22 cellular contexts compared by ENCODE assay signal in the genomic region with DNA sequence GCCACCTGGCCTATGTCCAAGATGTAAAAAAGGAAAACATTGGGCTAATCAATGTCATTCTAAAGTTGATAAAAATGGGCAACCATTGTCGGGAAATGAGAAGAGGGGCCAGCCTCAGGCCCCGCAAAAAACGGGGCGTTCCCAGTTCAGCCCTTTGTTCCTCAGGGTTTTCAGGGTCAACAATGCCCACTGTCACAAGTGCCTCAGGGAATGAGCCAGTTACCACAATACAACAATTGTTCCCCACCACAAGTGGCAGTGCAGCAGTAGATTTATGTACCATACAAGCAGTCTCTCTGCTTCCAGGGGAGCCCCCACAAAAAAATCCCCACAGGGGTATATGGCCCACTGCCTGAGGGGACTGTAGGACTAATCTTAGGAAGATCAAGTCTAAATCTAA.
"Had no signal": no experiment of that assay in that cellular context is flagged by ENCODE, and none has a peak within 500 bp of the region (broad histone marks: within the 10 kb centered on the region; RNA-seq: fewer than 3 reads in every experiment).

No MANE protein-coding gene starts in this region.

- H3K27me3 ChIP-seq: breast epithelium, neutrophil, sigmoid colon, stomach had no signal

- H3K27me3 Mint-ChIP-seq: activated CD4-positive, alpha-beta T cell treated with anti-CD3 and anti-CD28 coated beads, Interleukin-2, amount 10 ng/mL, durations not matched to agents 24 days and 14 days; activated CD8-positive, alpha-beta memory T cell treated with anti-CD3 and anti-CD28 coated beads, Interleukin-2, amount 10 ng/mL, durations not matched to agents 7 days and 5 days; activated CD8-positive, alpha-beta T cell treated with anti-CD3 and anti-CD28 coated beads for 36 hours; activated naive CD4-positive, alpha-beta T cell treated with anti-CD3 and anti-CD28 coated beads, Interleukin-2, amount 50 U/mL, for 24 hours; stimulated activated memory B cell treated with anti-CD40 and anti-IgM and Interleukin-4, amounts not matched to agents 10 μg/mL and 1 μg/mL and 100 μg/mL, for 72 hours had no signal

- H3K9me3 Mint-ChIP-seq: nephron had no signal

- H3K4me3 ChIP-seq: breast epithelium, coronary artery, sigmoid colon, smooth muscle cell, stomach had no signal

- H3K36me3 Mint-ChIP-seq: activated CD8-positive, alpha-beta memory T cell treated with anti-CD3 and anti-CD28 coated beads, Interleukin-2, amount 10 ng/mL, durations not matched to agents 7 days and 5 days; activated naive CD4-positive, alpha-beta T cell treated with anti-CD3 and anti-CD28 coated beads, Interleukin-2, amount 50 U/mL, for 24 hours; stimulated activated memory B cell treated with anti-CD40 and anti-IgM and Interleukin-4, amounts not matched to agents 10 μg/mL and 1 μg/mL and 100 μg/mL, for 72 hours had no signal

- ATAC-seq: activated CD4-positive, CD25-positive, alpha-beta regulatory T cell treated with anti-CD3 and anti-CD28 coated beads, Interleukin-2, amount 50 U/mL, for 24 hours; activated CD8-positive, alpha-beta memory T cell treated with anti-CD3 and anti-CD28 coated beads, Interleukin-2, amount 10 ng/mL, durations not matched to agents 7 days and 5 days; activated CD8-positive, alpha-beta T cell treated with anti-CD3 and anti-CD28 coated beads for 36 hours; left ventricle myocardium superior; SK-N-SH treated with all-trans-retinoic acid at 6 μM for 48 hours; stimulated activated memory B cell treated with anti-CD40 and anti-IgM and Interleukin-4, amounts not matched to agents 10 μg/mL and 1 μg/mL and 100 μg/mL, for 72 hours had no signal

- H3K36me3 ChIP-seq: breast epithelium, neutrophil, sigmoid colon, stomach had no signal

- DNase-seq: activated CD4-positive, alpha-beta T cell treated with anti-CD3 and anti-CD28 coated beads, Interleukin-2, amount 10 ng/mL, durations not matched to agents 24 days and 14 days; activated CD8-positive, alpha-beta memory T cell treated with anti-CD3 and anti-CD28 coated beads, Interleukin-2, amount 10 ng/mL, durations not matched to agents 7 days and 5 days; activated CD8-positive, alpha-beta T cell treated with anti-CD3 and anti-CD28 coated beads for 36 hours; activated gamma-delta T cell; activated T-cell treated with anti-CD3 and anti-CD28 coated beads for 4 hours; left ventricle myocardium superior; mammary epithelial cell; sigmoid colon; stimulated activated CD4-positive, alpha-beta T cell treated with anti-CD3 and anti-CD28 coated beads, Interleukin-15, amount 100 ng/mL, for 24 hours; stomach had no signal

- H3K9me3 ChIP-seq: breast epithelium, neutrophil, sigmoid colon, stomach had no signal

- H3K27ac ChIP-seq: breast epithelium, coronary artery, neutrophil, parathyroid adenoma, sigmoid colon, stomach, VCaP had no signal

- H3K27ac Mint-ChIP-seq: activated CD4-positive, alpha-beta T cell treated with anti-CD3 and anti-CD28 coated beads, Interleukin-2, amount 10 ng/mL, durations not matched to agents 24 days and 14 days; activated CD8-positive, alpha-beta memory T cell treated with anti-CD3 and anti-CD28 coated beads, Interleukin-2, amount 10 ng/mL, durations not matched to agents 7 days and 5 days; activated CD8-positive, alpha-beta T cell treated with anti-CD3 and anti-CD28 coated beads for 36 hours; activated naive CD4-positive, alpha-beta T cell treated with anti-CD3 and anti-CD28 coated beads, Interleukin-2, amount 50 U/mL, for 24 hours; nephron; stimulated activated memory B cell treated with anti-CD40 and anti-IgM and Interleukin-4, amounts not matched to agents 10 μg/mL and 1 μg/mL and 100 μg/mL, for 72 hours; T-helper 2 cell treated with Interferon-gamma antibody and Interleukin-4, amounts not matched to agents 5 μg/mL and 100 μg/mL, for 36 hours had no signal

- H3K4me1 ChIP-seq: breast epithelium, parathyroid adenoma, sigmoid colon, stomach had no signal

- H3K4me1 Mint-ChIP-seq: activated CD4-positive, alpha-beta T cell treated with anti-CD3 and anti-CD28 coated beads, Interleukin-2, amount 10 ng/mL, durations not matched to agents 24 days and 14 days; activated CD8-positive, alpha-beta memory T cell treated with anti-CD3 and anti-CD28 coated beads, Interleukin-2, amount 10 ng/mL, durations not matched to agents 7 days and 5 days; activated naive CD4-positive, alpha-beta T cell treated with anti-CD3 and anti-CD28 coated beads, Interleukin-2, amount 50 U/mL, for 24 hours had no signal

- H3K4me3 Mint-ChIP-seq: activated CD4-positive, alpha-beta T cell treated with anti-CD3 and anti-CD28 coated beads, Interleukin-2, amount 10 ng/mL, durations not matched to agents 24 days and 14 days; activated CD8-positive, alpha-beta memory T cell treated with anti-CD3 and anti-CD28 coated beads, Interleukin-2, amount 10 ng/mL, durations not matched to agents 7 days and 5 days; activated CD8-positive, alpha-beta T cell treated with anti-CD3 and anti-CD28 coated beads for 36 hours; activated naive CD4-positive, alpha-beta T cell treated with anti-CD3 and anti-CD28 coated beads, Interleukin-2, amount 50 U/mL, for 24 hours; nephron; stimulated activated memory B cell treated with anti-CD40 and anti-IgM and Interleukin-4, amounts not matched to agents 10 μg/mL and 1 μg/mL and 100 μg/mL, for 72 hours; T-helper 2 cell treated with Interferon-gamma antibody and Interleukin-4, amounts not matched to agents 5 μg/mL and 100 μg/mL, for 36 hours had no signal
